13 cellular contexts compared by ENCODE assay signal in the genomic region with DNA sequence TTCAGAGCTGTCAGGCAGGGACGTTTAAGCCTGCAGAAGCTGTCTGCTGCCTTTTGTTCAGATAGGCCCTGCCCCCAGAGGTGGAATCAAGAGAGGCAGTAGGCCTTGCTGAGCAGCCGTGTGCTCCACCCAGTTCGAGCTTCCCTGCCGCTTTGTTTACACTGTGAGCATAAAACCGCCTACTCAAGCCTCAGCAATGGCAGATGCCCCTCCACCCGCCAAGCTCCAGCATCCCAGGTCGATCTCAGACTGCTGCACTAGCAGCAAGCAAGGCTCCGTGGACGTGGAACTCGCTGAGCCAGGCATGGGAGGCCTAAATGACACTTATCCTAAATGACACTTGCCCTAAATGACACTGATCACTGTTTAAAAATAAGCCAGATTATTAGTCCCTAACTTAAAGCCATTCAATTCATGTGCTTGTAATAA. TPM values are rescaled to one million over a fixed set of nuclear protein-coding genes. Genes with fewer than 3 reads are reported as not detected.
DNase-seq lines count a peak whose midpoint lies in the region; ATAC-seq and TF ChIP-seq lines count a peak whose summit lies in the region.
"Had no signal": no experiment of that assay in that cellular context is flagged by ENCODE, and none has a peak within 500 bp of the region (broad histone marks: within the 10 kb centered on the region; RNA-seq: fewer than 3 reads in every experiment).

No MANE protein-coding gene starts in this region.

- no peaks in the 10 kb centered on the region for H3K27me3 ChIP-seq in SJCRH30
- no peaks in the 10 kb centered on the region for H3K27me3 ChIP-seq in tibial nerve

- no peak overlapping the region for H3K27ac ChIP-seq in SJCRH30
- H3K27ac ChIP-seq in tibial nerve = no peak overlapping the region
- no peak overlapping the region for H3K27ac ChIP-seq in RWPE1
- H3K27ac ChIP-seq: HL-60, upper lobe of right lung had no signal

- no peaks in the 10 kb centered on the region for H3K4me1 ChIP-seq in SJCRH30
- H3K4me1 ChIP-seq in tibial nerve = peaks cover 0 to 10% (median 2%) of the 10 kb centered on the region in 4 donors
- H3K4me1 ChIP-seq: upper lobe of right lung had no signal

- POLR2A ChIA-PET in RWPE1 (lab: Yijun Ruan, JAX; ENCODE audit: low non-redundant PET) = no interaction called here

- CTCF ChIA-PET in RWPE1 (lab: Yijun Ruan, JAX) = interaction anchor here (0.7 kb wide), 1 partner anchor 11 kb away, joined by 4 read pairs; no protein-coding TSS in a partner anchor

- TF ChIP-seq CTCF in tibial nerve (IDR thresholded peaks at IDR 0.05) = no peak
- TF ChIP-seq CTCF in RWPE1 (conservative IDR thresholded peaks at IDR 0.05; ENCODE audit: low read depth) = no peak

- ATAC-seq in left colon = peak; percentile 59
- ATAC-seq in HG03045 (IDR thresholded peaks at IDR 0.05; ENCODE audit: unreplicated experiment) = no peak
- ATAC-seq: upper lobe of right lung had no signal

- no peak for TF ChIP-seq EP300 in tibial nerve (IDR thresholded peaks at IDR 0.05)

- peak; percentile 91 for DNase-seq in DMS153 (lab: John Stamatoyannopoulos, UW)
- DNase-seq in NCI-H146 treated with DMSO at 0.1 percent for 48 hours (lab: John Stamatoyannopoulos, UW; ENCODE audit: unreplicated experiment) = peak; percentile 84
- peak; percentile 9 to 20 for DNase-seq in SJCRH30
- DNase-seq in left colon = peak; percentile 27 to 52
- no peak for DNase-seq in tibial nerve (ENCODE audit: low spot score in 2 of 2)
- no peak for DNase-seq in RWPE1 (ENCODE audit: low spot score)
- DNase-seq in dedifferentiated amniotic fluid mesenchymal stem cell (ENCODE audit: extremely low spot score) = no peak
- DNase-seq: aorta, NCI-H1048, upper lobe of right lung had no signal

- H3K9me3 ChIP-seq in SJCRH30 (replicated peaks) = no peaks in the 10 kb centered on the region
- no peaks in the 10 kb centered on the region for H3K9me3 ChIP-seq in tibial nerve
- H3K9me3 ChIP-seq: upper lobe of right lung had no signal

- H3K36me3 ChIP-seq in SJCRH30 (no peaks in the 10 kb centered on the region), tibial nerve (no peaks in the 10 kb centered on the region)
- H3K36me3 ChIP-seq: upper lobe of right lung had no signal

- H3K4me3 ChIP-seq in SJCRH30 = no peak overlapping the region
- H3K4me3 ChIP-seq in tibial nerve = no peak overlapping the region
- H3K4me3 ChIP-seq: upper lobe of right lung had no signal

- no peak for TF ChIP-seq POLR2A in tibial nerve (IDR thresholded peaks at IDR 0.05)

- 44 to 56% methylated on average over 10 of the region's 10 CpGs for WGBS in tibial nerve, 2 donors

- intact Hi-C loops in left colon (cut with DNase I, micrococcal nuclease) = no loop called here

RNA-seq across cellular contexts. Expression of gene ASB15, which starts 6.8 kb away (rescaled TPM):
- total RNA-seq in SJCRH30 (2014; rRNA removed; shearing (Covaris generic)) = not detected in 2 replicates
- total RNA-seq in left colon = not detected
- total RNA-seq in tibial nerve = not detected
- total RNA-seq: aorta, epithelial cell of proximal tubule, upper lobe of right lung had no signal

RNA-seq across cellular contexts. Expression of gene NDUFA5, which starts 37.2 kb away (rescaled TPM):
- 94.0 and 105 TPM in 2 replicates for total RNA-seq in SJCRH30 (2014; rRNA removed; shearing (Covaris generic))
- total RNA-seq in left colon (100 to 1,000 TPM in 1 of 2 donors, 10 to 100 TPM in 1; 98.6 to 117 TPM), tibial nerve (10 to 100 TPM; 22.5 to 56.6 (median 33.5) TPM)

Comparison
In these comparisons a context has a peak if more than half of its experiments do, and no peak if none do; other contexts are left out.
1. DNase-seq: peak in DMS153 (single experiment), NCI-H146 treated with DMSO at 0.1 percent for 48 hours (single experiment), SJCRH30 (2 of 2) and left colon (2 of 2); none in tibial nerve (0 of 2), RWPE1 (single experiment) and dedifferentiated amniotic fluid mesenchymal stem cell (single experiment).